32 cellular contexts compared by ENCODE assay signal in the genomic region with DNA sequence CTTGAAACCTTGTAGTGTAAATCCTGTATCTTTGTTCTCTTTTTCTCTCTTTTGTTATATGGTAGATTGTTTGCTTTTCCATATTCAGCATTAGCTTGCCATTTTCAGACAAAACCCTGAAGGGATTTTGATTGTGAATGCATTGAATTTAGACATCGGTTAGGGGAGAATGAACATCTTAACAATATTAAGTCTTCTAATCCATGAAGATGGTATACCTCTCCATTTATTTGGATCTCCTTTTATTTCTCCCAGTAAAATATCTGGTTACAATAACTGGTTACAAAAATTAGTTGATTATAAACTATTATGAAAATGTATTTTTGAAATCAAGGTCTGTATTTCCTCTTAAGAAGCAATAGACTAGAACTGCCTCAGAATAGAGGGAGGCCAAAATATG.
"Had no signal": no experiment of that assay in that cellular context is flagged by ENCODE, and none has a peak within 500 bp of the region (broad histone marks: within the 10 kb centered on the region; RNA-seq: fewer than 3 reads in every experiment).

No MANE protein-coding gene starts in this region.

- H3K9me3 ChIP-seq: adrenal gland, body of pancreas, breast epithelium had no signal

- H3K36me3 ChIP-seq: adrenal gland, ascending aorta, brain microvascular endothelial cell, breast epithelium, cardiac muscle cell had no signal

- H3K4me3 ChIP-seq: adrenal gland, ascending aorta, body of pancreas, breast epithelium, cardiac muscle cell had no signal

- H3K27ac ChIP-seq: adrenal gland, ascending aorta, body of pancreas, brain microvascular endothelial cell, breast epithelium, cardiac muscle cell had no signal

- H3K27me3 ChIP-seq: adrenal gland, ascending aorta, body of pancreas, brain microvascular endothelial cell, breast epithelium had no signal

- DNase-seq: activated effector memory CD4-positive, alpha-beta T cell treated with anti-CD3 and anti-CD28 coated beads, Interleukin-2, amount 50 U/mL, for 16 hours; activated effector memory CD4-positive, alpha-beta T cell treated with Interleukin-2 at 50 U/mL for 16 hours; activated gamma-delta T cell; activated gamma-delta T cell treated with Interleukin-2 at 50 U/mL for 16 hours; activated naive CD4-positive, alpha-beta T cell; activated naive CD4-positive, alpha-beta T cell treated with anti-CD3 and anti-CD28 coated beads for 36 hours; activated naive CD4-positive, alpha-beta T cell treated with anti-CD3 and anti-CD28 coated beads, Interleukin-2, amount 10 ng/mL, durations not matched to agents 7 days and 5 days; activated naive CD4-positive, alpha-beta T cell treated with anti-CD3 and anti-CD28 coated beads, Interleukin-2, amount 50 U/mL, for 16 hours; activated naive CD4-positive, alpha-beta T cell treated with Interleukin-2 at 50 U/mL for 16 hours; activated naive CD8-positive, alpha-beta T cell treated with anti-CD3 and anti-CD28 coated beads for 36 hours; activated naive CD8-positive, alpha-beta T cell treated with anti-CD3 and anti-CD28 coated beads, Interleukin-2, amount 10 ng/mL, durations not matched to agents 7 days and 5 days; activated naive CD8-positive, alpha-beta T cell treated with anti-CD3 and anti-CD28 coated beads, Interleukin-2, amount 50 U/mL, for 24 hours; activated T-cell treated with anti-CD3 and anti-CD28 coated beads, Interleukin-2, amount 50 U/mL, for 1 hour; activated T-cell treated with anti-CD3 and anti-CD28 coated beads, Interleukin-2, amount 50 U/mL, for 24 hours; activated T-cell treated with anti-CD3 and anti-CD28 coated beads, Interleukin-2, amount 50 U/mL, for 4 hours; activated T-cell treated with anti-CD3 and anti-CD28 coated beads, Interleukin-2, amount 50 U/mL, for 48 hours; activated T-cell treated with anti-CD3 and anti-CD28 coated beads, Interleukin-2, amount 50 U/mL, for 72 hours; adrenal gland; amniotic stem cell; amygdala; anterior cingulate cortex; aorta; body of pancreas; brain microvascular endothelial cell; caudate nucleus; central memory CD4-positive, alpha-beta T cell; cerebellar nuclear complex had no signal

- H3K4me1 ChIP-seq: adrenal gland, ascending aorta, body of pancreas, breast epithelium had no signal

- FAIRE-seq: astrocyte, bronchial epithelial cell had no signal
